In the genomic region with DNA sequence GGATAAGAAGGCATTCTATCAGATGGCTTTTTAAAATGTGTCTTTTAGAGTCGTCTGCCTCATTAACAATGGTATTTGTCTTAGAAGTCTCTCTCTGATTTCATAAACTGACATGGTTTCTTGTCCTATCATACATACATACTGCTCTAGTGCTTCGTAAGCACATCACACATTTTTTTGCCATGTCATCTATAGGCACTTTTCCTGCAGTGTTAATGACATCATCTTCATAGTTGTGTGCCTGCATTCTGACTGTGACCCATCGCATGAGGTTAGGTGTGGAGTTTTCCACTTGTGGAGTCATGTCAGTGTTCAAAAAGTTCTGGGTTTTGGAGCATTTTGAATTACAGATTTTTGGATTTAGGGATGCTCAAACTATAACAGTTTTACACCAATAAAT, we compare ENCODE assay signal across 23 cellular contexts.
"Had no signal": no experiment of that assay in that cellular context is flagged by ENCODE, and none has a peak within 500 bp of the region (broad histone marks: within the 10 kb centered on the region; RNA-seq: fewer than 3 reads in every experiment).

No MANE protein-coding gene starts in this region.

- H3K4me1 Mint-ChIP-seq: endodermal cell, memory B cell, neural progenitor cell had no signal

- H3K9ac ChIP-seq: neural progenitor cell had no signal

- H3K4me3 ChIP-seq: colonic mucosa, heart right ventricle, neural progenitor cell, ovary, right atrium auricular region, stomach, thoracic aorta, transverse colon had no signal

- H3K27me3 Mint-ChIP-seq: memory B cell; natural killer cell treated with Interleukin-12 subunit alpha and Interleukin-12 subunit beta and Interleukin-15 and Interleukin-18, amount 100 ng/mL, for 72 hours had no signal

- H3K4me3 Mint-ChIP-seq: endodermal cell; memory B cell; natural killer cell treated with Interleukin-12 subunit alpha and Interleukin-12 subunit beta and Interleukin-15 and Interleukin-18, amount 100 ng/mL, for 72 hours; neural progenitor cell had no signal

- H3K27ac ChIP-seq: colonic mucosa, heart right ventricle, neural progenitor cell, ovary, right atrium auricular region, stomach, thoracic aorta, transverse colon had no signal

- H3K4me1 ChIP-seq: colonic mucosa, heart right ventricle, neural progenitor cell, right atrium auricular region, stomach, transverse colon had no signal

- H3K27ac Mint-ChIP-seq: endodermal cell; memory B cell; natural killer cell treated with Interleukin-12 subunit alpha and Interleukin-12 subunit beta and Interleukin-15 and Interleukin-18, amount 100 ng/mL, for 72 hours; neural progenitor cell had no signal

- ATAC-seq: heart right ventricle; left lobe of liver; natural killer cell treated with Interleukin-12 subunit alpha and Interleukin-12 subunit beta and Interleukin-15 and Interleukin-18, amount 100 ng/mL, for 72 hours had no signal

- FAIRE-seq: endothelial cell of umbilical vein, small intestine had no signal

- H3K9me3 Mint-ChIP-seq: endodermal cell, neural progenitor cell had no signal

- H3K27me3 ChIP-seq: colonic mucosa, heart right ventricle, neural progenitor cell, ovary, right atrium auricular region, stomach, transverse colon had no signal

- H3K4me2 ChIP-seq: neural progenitor cell had no signal

- H3K36me3 Mint-ChIP-seq: memory B cell; natural killer cell treated with Interleukin-12 subunit alpha and Interleukin-12 subunit beta and Interleukin-15 and Interleukin-18, amount 100 ng/mL, for 72 hours; neural progenitor cell had no signal

- DNase-seq: colonic mucosa; dermis blood vessel endothelial cell; endodermal cell; foreskin melanocyte; heart right ventricle; hypothalamus; islet precursor cell; midbrain; nucleus accumbens; ovary; small intestine; stimulated activated CD4-positive, alpha-beta T cell treated with anti-CD3 and anti-CD28 coated beads, Interleukin-12 subunit alpha, Interleukin-12 subunit beta, amount 100 ng/mL, for 4 hours; stimulated activated naive CD4-positive, alpha-beta T cell; stomach; substantia nigra; transverse colon had no signal

- H3K9me3 ChIP-seq: colonic mucosa, heart right ventricle, ovary, right atrium auricular region, stomach, thoracic aorta, transverse colon had no signal

- H2AFZ ChIP-seq: neural progenitor cell had no signal

- H3K36me3 ChIP-seq: colonic mucosa, heart right ventricle, neural progenitor cell, ovary, right atrium auricular region, stomach, thoracic aorta, transverse colon had no signal
